Comparison of ENCODE assay signal across 8 cellular contexts in genomic region chr2:108448678-108449409, GRCh38. TPM values are rescaled to one million over a fixed set of nuclear protein-coding genes. Genes with fewer than 3 reads are reported as not detected.
A peak's percentile ranks its signal among the peaks of the same experiment; 100 is the strongest.
DNase-seq lines count a peak whose midpoint lies in the region; ATAC-seq and TF ChIP-seq lines count a peak whose summit lies in the region.

TSS of gene GCC2 (plus strand) at chr2:108449206. CDS start at chr2:108449275, 69 bp downstream.

- no peaks in the 10 kb centered on the region for H3K27me3 ChIP-seq in left lung

- TF ChIP-seq CTCF in CD14-positive monocyte (IDR thresholded peaks at IDR 0.05) (no peak), left lung (IDR thresholded peaks at IDR 0.05) (no peak)

- CTCF ChIA-PET in activated CD4-positive, alpha-beta T cell treated with anti-CD3 and anti-CD28 coated beads, Interleukin-2, amount 10 ng/mL, durations not matched to agents 7 days and 5 days (lab: Charles Lee), result interaction anchor here (1.0 to 1.5 kb wide), 4 partner anchors 14 to 157 kb away, joined by 3 to 4 read pairs (median 3); no protein-coding TSS in a partner anchor

- H3K9me3 Mint-ChIP-seq in CD14-positive monocyte, result peaks cover 0 to 3% (median 0%) of the 10 kb centered on the region in 7 donors
- H3K9me3 Mint-ChIP-seq in activated CD4-positive, alpha-beta T cell treated with anti-CD3 and anti-CD28 coated beads, Interleukin-2, amount 10 ng/mL, durations not matched to agents 7 days and 5 days, result peaks cover 7% of the 10 kb centered on the region

- DNase-seq in CD14-positive monocyte (ENCODE audit: low spot score) (peak; percentile 95), NCI-H748 (lab: John Stamatoyannopoulos, UW; ENCODE audit: unreplicated experiment) (peak; percentile 92), dedifferentiated amniotic fluid mesenchymal stem cell (ENCODE audit: extremely low spot score) (peak; percentile 83), left lung (peak; percentile 97)
- peak; percentile 97 for DNase-seq in activated CD4-positive, alpha-beta T cell treated with anti-CD3 and anti-CD28 coated beads, Interleukin-2, amount 10 ng/mL, durations not matched to agents 7 days and 5 days
- peak; percentile 94 for DNase-seq in stimulated activated CD4-positive, alpha-beta T cell treated with anti-CD3 and anti-CD28 coated beads, Interleukin-2, amount 100 ng/mL, for 4 hours (ENCODE audit: low read depth)

- no peaks in the 10 kb centered on the region for H3K9me3 ChIP-seq in left lung

- H3K4me1 ChIP-seq in left lung, result peaks cover 0 to 17% of the 10 kb centered on the region in 2 donors

- intact Hi-C loops in CD14-positive monocyte (cut with micrococcal nuclease), result loop anchor here (5.0 to 10.0 kb wide), 2 partner anchors 83 to 86 kb away; partner anchors contain the start of gene LIMS1 (in 2 of the 2)
- intact Hi-C loops in left lung (cut with DNase I), result no loop called here

- peaks cover 0 to 4% (median 0%) of the 10 kb centered on the region in 3 donors for H3K27me3 Mint-ChIP-seq in CD14-positive monocyte (ENCODE audit: low read depth in 3 of 3)
- H3K27me3 Mint-ChIP-seq in activated CD4-positive, alpha-beta T cell treated with anti-CD3 and anti-CD28 coated beads, Interleukin-2, amount 10 ng/mL, durations not matched to agents 7 days and 5 days, result no peaks in the 10 kb centered on the region

- ATAC-seq in GM19395 (IDR thresholded peaks at IDR 0.05; ENCODE audit: unreplicated experiment), result peak; percentile 97
- ATAC-seq in HG03558 (IDR thresholded peaks at IDR 0.05; ENCODE audit: extremely low read depth, unreplicated experiment), result peak; percentile 100
- ATAC-seq in left lung, result peak; percentile 99

- H3K4me1 Mint-ChIP-seq in CD14-positive monocyte, result peaks cover 18% of the 10 kb centered on the region
- peaks cover 42% of the 10 kb centered on the region for H3K4me1 Mint-ChIP-seq in activated CD4-positive, alpha-beta T cell treated with anti-CD3 and anti-CD28 coated beads, Interleukin-2, amount 10 ng/mL, durations not matched to agents 7 days and 5 days

- H3K4me3 Mint-ChIP-seq in CD14-positive monocyte, result peak within 1 kb of the TSS; percentile 92 to 97
- peak within 1 kb of the TSS; percentile 94 for H3K4me3 Mint-ChIP-seq in activated CD4-positive, alpha-beta T cell treated with anti-CD3 and anti-CD28 coated beads, Interleukin-2, amount 10 ng/mL, durations not matched to agents 7 days and 5 days

- peaks cover 3 to 23% of the 10 kb centered on the region in 2 donors for H3K36me3 ChIP-seq in left lung

- peak within 1 kb of the TSS; percentile 85 to 87 for H3K4me3 ChIP-seq in left lung

- POLR2A ChIA-PET in activated CD4-positive, alpha-beta T cell treated with anti-CD3 and anti-CD28 coated beads, Interleukin-2, amount 10 ng/mL, durations not matched to agents 7 days and 5 days (lab: Charles Lee), result no interaction called here

- H3K27ac Mint-ChIP-seq in CD14-positive monocyte, result peak within 1 kb of the TSS; percentile 92 to 99 (median 99)
- peak within 1 kb of the TSS; percentile 96 for H3K27ac Mint-ChIP-seq in activated CD4-positive, alpha-beta T cell treated with anti-CD3 and anti-CD28 coated beads, Interleukin-2, amount 10 ng/mL, durations not matched to agents 7 days and 5 days

- H3K36me3 Mint-ChIP-seq in CD14-positive monocyte, result peaks cover 19 to 28% of the 10 kb centered on the region in 2 donors
- H3K36me3 Mint-ChIP-seq in activated CD4-positive, alpha-beta T cell treated with anti-CD3 and anti-CD28 coated beads, Interleukin-2, amount 10 ng/mL, durations not matched to agents 7 days and 5 days (ENCODE audit: low read depth), result peaks cover 31% of the 10 kb centered on the region

- peak within 1 kb of the TSS; percentile 89 to 90 for H3K27ac ChIP-seq in left lung

RNA-seq across cellular contexts. Expression of gene GCC2, which starts in this region (rescaled TPM):
- polyA plus RNA-seq in CD14-positive monocyte, result 10 to 100 TPM in 1 of 2 donors, 1 to 10 TPM in 1; 6.0 to 13.7 TPM
- 10 to 100 TPM; 46.2 to 53.4 TPM for total RNA-seq in activated CD4-positive, alpha-beta T cell treated with anti-CD3 and anti-CD28 coated beads, Interleukin-2, amount 10 ng/mL, durations not matched to agents 7 days and 5 days
- 10 to 100 TPM; 35.0 to 40.5 TPM for total RNA-seq in left lung

Comparison
In these comparisons a context has a peak if more than half of its experiments do, and no peak if none do; other contexts are left out.
1. Peak in every context shown above with its lines: DNase-seq, ATAC-seq, H3K4me3 ChIP-seq and H3K27ac ChIP-seq.
2. intact Hi-C loops: an anchor here in CD14-positive monocyte (5.0 to 10.0 kb wide); none called in left lung.